ENCODE assay signal across 8 cellular contexts in genomic region chr20:63706852-63707557, GRCh38. TPM values are rescaled to one million over a fixed set of nuclear protein-coding genes. Genes with fewer than 3 reads are reported as not detected.
DNase-seq lines count a peak whose midpoint lies in the region; ATAC-seq lines count a peak whose summit lies in the region.

No MANE protein-coding gene starts in this region.

- H3K4me3 ChIP-seq in Jurkat, Clone E6-1 (ENCODE audit: low read length): peak overlapping the region; percentile 84

- DNase-seq in D341Med (ENCODE audit: low spot score) (peak; percentile 54), UCSD-AML1 (lab: John Stamatoyannopoulos, UW; ENCODE audit: unreplicated experiment) (peak; percentile 56), cerebellar cortex (ENCODE audit: low spot score) (peak; percentile 37), left lobe of liver (ENCODE audit: low spot score) (peak; percentile 72), kidney glomerular epithelial cell (lab: John Stamatoyannopoulos, UW) (no peak)
- peak; percentile 65 for DNase-seq in Jurkat, Clone E6-1 (ENCODE audit: low read depth, low spot score)
- DNase-seq in stimulated activated CD8-positive, alpha-beta memory T cell treated with anti-CD3 and anti-CD28 coated beads, Interleukin-15, amount 100 ng/mL, for 4 hours (ENCODE audit: low read depth in 2 of 2): peak; percentile 46 to 48

- ATAC-seq in GM21526 (IDR thresholded peaks at IDR 0.05; ENCODE audit: low FRiP score, unreplicated experiment) (peak; percentile 22), left lobe of liver (peak; percentile 70)

RNA-seq across cellular contexts. Expression of gene ARFRP1, which starts 0.8 kb away (rescaled TPM):
- polyA plus RNA-seq in Jurkat, Clone E6-1 (2012; ENCODE audit: insufficient read depth, insufficient read length): 41.0 TPM
- 23.6 TPM for total RNA-seq in left lobe of liver

RNA-seq across cellular contexts. Expression of gene ZGPAT, which starts 0.8 kb away (rescaled TPM):
- 33.0 TPM for polyA plus RNA-seq in Jurkat, Clone E6-1 (2012; ENCODE audit: insufficient read depth, insufficient read length)
- total RNA-seq in left lobe of liver: 64.1 TPM

RNA-seq across cellular contexts. Expression of gene TNFRSF6B, which starts 10.6 kb away (rescaled TPM):
- polyA plus RNA-seq in Jurkat, Clone E6-1 (2012; ENCODE audit: insufficient read depth, insufficient read length): 4.7 TPM
- 0.40 TPM for total RNA-seq in left lobe of liver

RNA-seq across cellular contexts. Expression of gene LIME1, which starts 29.5 kb away (rescaled TPM):
- polyA plus RNA-seq in Jurkat, Clone E6-1 (2012; ENCODE audit: insufficient read depth, insufficient read length): 92.5 TPM
- total RNA-seq in left lobe of liver: 122 TPM

RNA-seq across cellular contexts. Expression of gene SLC2A4RG, which starts 32.6 kb away (rescaled TPM):
- polyA plus RNA-seq in Jurkat, Clone E6-1 (2012; ENCODE audit: insufficient read depth, insufficient read length): 74.8 TPM
- 195 TPM for total RNA-seq in left lobe of liver
